Comparison of ENCODE assay signal across 1 cellular context in the genomic region with DNA sequence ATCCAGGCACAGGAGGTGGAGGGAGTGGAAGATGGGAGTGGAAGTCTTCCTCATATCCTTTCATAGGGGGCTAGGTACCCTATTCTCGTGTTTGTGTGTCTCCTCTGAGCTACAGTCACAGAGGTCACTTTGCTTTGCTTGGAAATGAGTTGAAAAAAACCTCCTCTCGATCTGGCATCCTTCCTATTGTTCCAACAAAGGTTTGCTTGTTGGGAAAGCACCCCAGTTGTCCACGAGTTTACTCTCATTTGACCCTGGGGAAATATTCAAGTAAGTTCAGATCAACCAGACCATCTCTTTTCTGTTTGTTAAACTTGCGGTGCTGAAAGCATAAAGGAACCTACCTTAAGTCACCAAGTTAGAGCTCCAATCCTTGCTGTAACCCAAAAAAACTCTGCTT.
TF ChIP-seq lines count a peak whose summit lies in the region.

No MANE protein-coding gene starts in this region.

TF ChIP-seq in HepG2, 621 proteins besides CTCF, POLR2A, EP300 and RAD21 (continued from another document):
- TF ChIP-seq MAZ (IDR thresholded peaks at IDR 0.05; ENCODE audit: borderline replicate concordance, low read depth, low read length) (no peak), MAZ (CRISPR knock-in tag; IDR thresholded peaks at IDR 0.05; ENCODE audit: low read depth) (no peak), SOX13 (IDR thresholded peaks at IDR 0.05) (peak; percentile 53; the same call in 1 of the 2 replicates), SOX13 (CRISPR knock-in tag; conservative IDR thresholded peaks at IDR 0.05 in 1 of 2, IDR thresholded peaks at IDR 0.05 in 1 of 2) (peak in 1 of 2 experiments; percentile 92; a peak in 2 of 4 replicates), SOX5 (CRISPR knock-in tag; IDR thresholded peaks at IDR 0.05; ENCODE audit: borderline replicate concordance) (peak; percentile 89), NR2F6 (IDR thresholded peaks at IDR 0.05) (peak; percentile 46; the same call in 1 of the 2 replicates), NR2F6 (CRISPR knock-in tag; IDR thresholded peaks at IDR 0.05) (peak; percentile 41; the same call in 1 of the 2 replicates), RORA (CRISPR knock-in tag; IDR thresholded peaks at IDR 0.05) (no peak), SOX6 (IDR thresholded peaks at IDR 0.05) (no peak), SOX6 (CRISPR knock-in tag; IDR thresholded peaks at IDR 0.05) (peak; percentile 78), NR2F2 (IDR thresholded peaks at IDR 0.05; ENCODE audit: borderline replicate concordance, low read depth) (0 out of 2 replicates have a peak, but pooled peaks have one; percentile 22), NCOR1 (IDR thresholded peaks at IDR 0.05; ENCODE audit: borderline replicate concordance, low read length) (peak; percentile 42; the same call in 1 of the 2 replicates), ZNF780A (CRISPR knock-in tag; IDR thresholded peaks at IDR 0.05) (no peak), PPARG (CRISPR knock-in tag; conservative IDR thresholded peaks at IDR 0.05) (no peak), RARA (CRISPR knock-in tag; IDR thresholded peaks at IDR 0.05) (peak; percentile 38; the same call in 1 of the 2 replicates), HNF4A (CRISPR knock-in tag; IDR thresholded peaks at IDR 0.05) (0 out of 2 replicates have a peak, but pooled peaks have one; percentile 8), TCF7 (IDR thresholded peaks at IDR 0.05; ENCODE audit: low read depth) (0 out of 2 replicates have a peak, but pooled peaks have one; percentile 4), KAT8 (CRISPR knock-in tag; IDR thresholded peaks at IDR 0.05) (0 out of 2 replicates have a peak, but pooled peaks have one; percentile 7), ARNTL (CRISPR knock-in tag; IDR thresholded peaks at IDR 0.05) (no peak), ZNF563 (CRISPR knock-in tag; IDR thresholded peaks at IDR 0.05) (no peak), HMG20A (CRISPR knock-in tag; IDR thresholded peaks at IDR 0.05; ENCODE audit: borderline replicate concordance) (peak; percentile 43; the same call in 1 of the 2 replicates), NFIC (IDR thresholded peaks at IDR 0.05; ENCODE audit: low read length) (0 out of 2 replicates have a peak, but pooled peaks have one; percentile 49), ZFX (CRISPR knock-in tag; IDR thresholded peaks at IDR 0.05; ENCODE audit: low read depth) (peak; percentile 18; the same call in 1 of the 2 replicates), RXRB (CRISPR knock-in tag; IDR thresholded peaks at IDR 0.05; ENCODE audit: borderline replicate concordance) (0 out of 2 replicates have a peak, but pooled peaks have one; percentile 15)
- TF ChIP-seq, protein P1, sequence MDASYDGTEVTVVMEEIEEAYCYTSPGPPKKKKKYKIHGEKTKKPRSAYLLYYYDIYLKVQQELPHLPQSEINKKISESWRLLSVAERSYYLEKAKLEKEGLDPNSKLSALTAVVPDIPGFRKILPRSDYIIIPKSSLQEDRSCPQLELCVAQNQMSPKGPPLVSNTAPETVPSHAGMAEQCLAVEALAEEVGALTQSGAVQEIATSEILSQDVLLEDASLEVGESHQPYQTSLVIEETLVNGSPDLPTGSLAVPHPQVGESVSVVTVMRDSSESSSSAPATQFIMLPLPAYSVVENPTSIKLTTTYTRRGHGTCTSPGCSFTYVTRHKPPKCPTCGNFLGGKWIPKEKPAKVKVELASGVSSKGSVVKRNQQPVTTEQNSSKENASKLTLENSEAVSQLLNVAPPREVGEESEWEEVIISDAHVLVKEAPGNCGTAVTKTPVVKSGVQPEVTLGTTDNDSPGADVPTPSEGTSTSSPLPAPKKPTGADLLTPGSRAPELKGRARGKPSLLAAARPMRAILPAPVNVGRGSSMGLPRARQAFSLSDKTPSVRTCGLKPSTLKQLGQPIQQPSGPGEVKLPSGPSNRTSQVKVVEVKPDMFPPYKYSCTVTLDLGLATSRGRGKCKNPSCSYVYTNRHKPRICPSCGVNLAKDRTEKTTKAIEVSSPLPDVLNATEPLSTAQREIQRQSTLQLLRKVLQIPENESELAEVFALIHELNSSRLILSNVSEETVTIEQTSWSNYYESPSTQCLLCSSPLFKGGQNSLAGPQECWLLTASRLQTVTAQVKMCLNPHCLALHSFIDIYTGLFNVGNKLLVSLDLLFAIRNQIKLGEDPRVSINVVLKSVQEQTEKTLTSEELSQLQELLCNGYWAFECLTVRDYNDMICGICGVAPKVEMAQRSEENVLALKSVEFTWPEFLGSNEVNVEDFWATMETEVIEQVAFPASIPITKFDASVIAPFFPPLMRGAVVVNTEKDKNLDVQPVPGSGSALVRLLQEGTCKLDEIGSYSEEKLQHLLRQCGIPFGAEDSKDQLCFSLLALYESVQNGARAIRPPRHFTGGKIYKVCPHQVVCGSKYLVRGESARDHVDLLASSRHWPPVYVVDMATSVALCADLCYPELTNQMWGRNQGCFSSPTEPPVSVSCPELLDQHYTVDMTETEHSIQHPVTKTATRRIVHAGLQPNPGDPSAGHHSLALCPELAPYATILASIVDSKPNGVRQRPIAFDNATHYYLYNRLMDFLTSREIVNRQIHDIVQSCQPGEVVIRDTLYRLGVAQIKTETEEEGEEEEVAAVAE (CRISPR knock-in tag; IDR thresholded peaks at IDR 0.05; ENCODE audit: borderline replicate concordance): no peak
- TF ChIP-seq, protein P2, sequence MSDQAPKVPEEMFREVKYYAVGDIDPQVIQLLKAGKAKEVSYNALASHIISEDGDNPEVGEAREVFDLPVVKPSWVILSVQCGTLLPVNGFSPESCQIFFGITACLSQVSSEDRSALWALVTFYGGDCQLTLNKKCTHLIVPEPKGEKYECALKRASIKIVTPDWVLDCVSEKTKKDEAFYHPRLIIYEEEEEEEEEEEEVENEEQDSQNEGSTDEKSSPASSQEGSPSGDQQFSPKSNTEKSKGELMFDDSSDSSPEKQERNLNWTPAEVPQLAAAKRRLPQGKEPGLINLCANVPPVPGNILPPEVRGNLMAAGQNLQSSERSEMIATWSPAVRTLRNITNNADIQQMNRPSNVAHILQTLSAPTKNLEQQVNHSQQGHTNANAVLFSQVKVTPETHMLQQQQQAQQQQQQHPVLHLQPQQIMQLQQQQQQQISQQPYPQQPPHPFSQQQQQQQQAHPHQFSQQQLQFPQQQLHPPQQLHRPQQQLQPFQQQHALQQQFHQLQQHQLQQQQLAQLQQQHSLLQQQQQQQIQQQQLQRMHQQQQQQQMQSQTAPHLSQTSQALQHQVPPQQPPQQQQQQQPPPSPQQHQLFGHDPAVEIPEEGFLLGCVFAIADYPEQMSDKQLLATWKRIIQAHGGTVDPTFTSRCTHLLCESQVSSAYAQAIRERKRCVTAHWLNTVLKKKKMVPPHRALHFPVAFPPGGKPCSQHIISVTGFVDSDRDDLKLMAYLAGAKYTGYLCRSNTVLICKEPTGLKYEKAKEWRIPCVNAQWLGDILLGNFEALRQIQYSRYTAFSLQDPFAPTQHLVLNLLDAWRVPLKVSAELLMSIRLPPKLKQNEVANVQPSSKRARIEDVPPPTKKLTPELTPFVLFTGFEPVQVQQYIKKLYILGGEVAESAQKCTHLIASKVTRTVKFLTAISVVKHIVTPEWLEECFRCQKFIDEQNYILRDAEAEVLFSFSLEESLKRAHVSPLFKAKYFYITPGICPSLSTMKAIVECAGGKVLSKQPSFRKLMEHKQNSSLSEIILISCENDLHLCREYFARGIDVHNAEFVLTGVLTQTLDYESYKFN (CRISPR knock-in tag; conservative IDR thresholded peaks at IDR 0.05): peak; percentile 34; the same call in 1 of the 2 replicates
- TF ChIP-seq, protein P3, sequence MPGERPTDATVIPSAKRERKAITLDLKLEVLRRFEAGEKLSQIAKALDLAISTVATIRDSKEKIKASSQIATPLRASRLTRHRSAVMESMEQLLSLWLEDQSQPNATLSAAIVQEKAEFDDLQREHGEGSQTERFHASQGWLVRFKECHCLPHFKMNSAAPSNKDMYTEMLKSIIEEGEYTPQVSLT (CRISPR knock-in tag; IDR thresholded peaks at IDR 0.05; ENCODE audit: borderline replicate concordance, low read depth): no peak
- TF ChIP-seq, protein P4, sequence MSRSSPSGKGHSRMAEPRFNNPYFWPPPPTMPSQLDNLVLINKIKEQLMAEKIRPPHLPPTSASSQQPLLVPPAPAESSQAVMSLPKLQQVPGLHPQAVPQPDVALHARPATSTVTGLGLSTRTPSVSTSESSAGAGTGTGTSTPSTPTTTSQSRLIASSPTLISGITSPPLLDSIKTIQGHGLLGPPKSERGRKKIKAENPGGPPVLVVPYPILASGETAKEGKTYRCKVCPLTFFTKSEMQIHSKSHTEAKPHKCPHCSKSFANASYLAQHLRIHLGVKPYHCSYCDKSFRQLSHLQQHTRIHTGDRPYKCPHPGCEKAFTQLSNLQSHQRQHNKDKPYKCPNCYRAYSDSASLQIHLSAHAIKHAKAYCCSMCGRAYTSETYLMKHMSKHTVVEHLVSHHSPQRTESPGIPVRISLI (CRISPR knock-in tag; IDR thresholded peaks at IDR 0.05; ENCODE audit: borderline replicate concordance): peak; percentile 73; the same call in 1 of the 2 replicates
- TF ChIP-seq, protein P5, sequence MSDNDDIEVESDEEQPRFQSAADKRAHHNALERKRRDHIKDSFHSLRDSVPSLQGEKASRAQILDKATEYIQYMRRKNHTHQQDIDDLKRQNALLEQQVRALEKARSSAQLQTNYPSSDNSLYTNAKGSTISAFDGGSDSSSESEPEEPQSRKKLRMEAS (IDR thresholded peaks at IDR 0.05): peak; percentile 28; the same call in 1 of the 2 replicates
- TF ChIP-seq, protein P6, sequence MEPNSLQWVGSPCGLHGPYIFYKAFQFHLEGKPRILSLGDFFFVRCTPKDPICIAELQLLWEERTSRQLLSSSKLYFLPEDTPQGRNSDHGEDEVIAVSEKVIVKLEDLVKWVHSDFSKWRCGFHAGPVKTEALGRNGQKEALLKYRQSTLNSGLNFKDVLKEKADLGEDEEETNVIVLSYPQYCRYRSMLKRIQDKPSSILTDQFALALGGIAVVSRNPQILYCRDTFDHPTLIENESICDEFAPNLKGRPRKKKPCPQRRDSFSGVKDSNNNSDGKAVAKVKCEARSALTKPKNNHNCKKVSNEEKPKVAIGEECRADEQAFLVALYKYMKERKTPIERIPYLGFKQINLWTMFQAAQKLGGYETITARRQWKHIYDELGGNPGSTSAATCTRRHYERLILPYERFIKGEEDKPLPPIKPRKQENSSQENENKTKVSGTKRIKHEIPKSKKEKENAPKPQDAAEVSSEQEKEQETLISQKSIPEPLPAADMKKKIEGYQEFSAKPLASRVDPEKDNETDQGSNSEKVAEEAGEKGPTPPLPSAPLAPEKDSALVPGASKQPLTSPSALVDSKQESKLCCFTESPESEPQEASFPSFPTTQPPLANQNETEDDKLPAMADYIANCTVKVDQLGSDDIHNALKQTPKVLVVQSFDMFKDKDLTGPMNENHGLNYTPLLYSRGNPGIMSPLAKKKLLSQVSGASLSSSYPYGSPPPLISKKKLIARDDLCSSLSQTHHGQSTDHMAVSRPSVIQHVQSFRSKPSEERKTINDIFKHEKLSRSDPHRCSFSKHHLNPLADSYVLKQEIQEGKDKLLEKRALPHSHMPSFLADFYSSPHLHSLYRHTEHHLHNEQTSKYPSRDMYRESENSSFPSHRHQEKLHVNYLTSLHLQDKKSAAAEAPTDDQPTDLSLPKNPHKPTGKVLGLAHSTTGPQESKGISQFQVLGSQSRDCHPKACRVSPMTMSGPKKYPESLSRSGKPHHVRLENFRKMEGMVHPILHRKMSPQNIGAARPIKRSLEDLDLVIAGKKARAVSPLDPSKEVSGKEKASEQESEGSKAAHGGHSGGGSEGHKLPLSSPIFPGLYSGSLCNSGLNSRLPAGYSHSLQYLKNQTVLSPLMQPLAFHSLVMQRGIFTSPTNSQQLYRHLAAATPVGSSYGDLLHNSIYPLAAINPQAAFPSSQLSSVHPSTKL (CRISPR knock-in tag; IDR thresholded peaks at IDR 0.05): peak; percentile 72; the same call in 1 of the 2 replicates
